ENCODE assay signal across 1 cellular context in genomic region chr10:33390046-33390445, GRCh38.
TF ChIP-seq lines count a peak whose summit lies in the region.

No MANE protein-coding gene starts in this region.

TF ChIP-seq in IMR-90, 13 proteins besides CTCF, POLR2A, EP300 and RAD21 (continued from another document):
- TF ChIP-seq USF2 (IDR thresholded peaks at IDR 0.05; ENCODE audit: low read depth, low read length) (no peak), CHD1 (IDR thresholded peaks at IDR 0.05; ENCODE audit: low read depth, low read length) (no peak), RFX5 (IDR thresholded peaks at IDR 0.05; ENCODE audit: low read depth, low read length) (no peak), ELK1 (IDR thresholded peaks at IDR 0.05; ENCODE audit: borderline replicate concordance, low read depth, low read length) (no peak), SMC3 (IDR thresholded peaks at IDR 0.05; ENCODE audit: low read depth, low read length) (no peak), CEBPB (IDR thresholded peaks at IDR 0.05; ENCODE audit: low read depth, low read length) (no peak), FOS (IDR thresholded peaks at IDR 0.05; ENCODE audit: low read depth, low read length) (no peak), MAFK (IDR thresholded peaks at IDR 0.05; ENCODE audit: low read depth, low read length) (no peak), RCOR1 (IDR thresholded peaks at IDR 0.05; ENCODE audit: insufficient replicate concordance, low read length) (no peak), NFE2L2 (IDR thresholded peaks at IDR 0.05; ENCODE audit: low read depth, low read length) (no peak)
